Comparison of ENCODE assay signal across 27 cellular contexts in genomic region chr3:173038484-173038871, GRCh38.
"Had no signal": no experiment of that assay in that cellular context is flagged by ENCODE, and none has a peak within 500 bp of the region (broad histone marks: within the 10 kb centered on the region; RNA-seq: fewer than 3 reads in every experiment).

No MANE protein-coding gene starts in this region.

- H3K9me3 ChIP-seq: Peyer's patch had no signal

- H3K27me3 ChIP-seq: Peyer's patch had no signal

- H3K4me1 Mint-ChIP-seq: activated CD4-positive, alpha-beta memory T cell treated with anti-CD3 and anti-CD28 coated beads, Interleukin-2, amount 10 ng/mL, durations not matched to agents 7 days and 5 days; activated CD8-positive, alpha-beta memory T cell treated with anti-CD3 and anti-CD28 coated beads, Interleukin-2, amount 10 ng/mL, durations not matched to agents 7 days and 5 days; activated naive CD4-positive, alpha-beta T cell treated with anti-CD3 and anti-CD28 coated beads, Interleukin-2, amount 10 ng/mL, durations not matched to agents 7 days and 5 days; activated naive CD8-positive, alpha-beta T cell treated with anti-CD3 and anti-CD28 coated beads, Interleukin-2, amount 50 U/mL, for 24 hours; brain had no signal

- H3K27ac Mint-ChIP-seq: activated CD4-positive, alpha-beta memory T cell treated with anti-CD3 and anti-CD28 coated beads, Interleukin-2, amount 10 ng/mL, durations not matched to agents 7 days and 5 days; activated CD8-positive, alpha-beta memory T cell treated with anti-CD3 and anti-CD28 coated beads, Interleukin-2, amount 10 ng/mL, durations not matched to agents 7 days and 5 days; activated naive CD4-positive, alpha-beta T cell treated with anti-CD3 and anti-CD28 coated beads, Interleukin-2, amount 10 ng/mL, durations not matched to agents 7 days and 5 days; activated naive CD8-positive, alpha-beta T cell; activated naive CD8-positive, alpha-beta T cell treated with anti-CD3 and anti-CD28 coated beads, Interleukin-2, amount 50 U/mL, for 24 hours; brain had no signal

- H3K4me3 ChIP-seq: Peyer's patch had no signal

- H3K36me3 ChIP-seq: Peyer's patch, WERI-Rb-1 had no signal

- H3K27me3 Mint-ChIP-seq: activated CD4-positive, alpha-beta memory T cell treated with anti-CD3 and anti-CD28 coated beads, Interleukin-2, amount 10 ng/mL, durations not matched to agents 7 days and 5 days; activated CD8-positive, alpha-beta memory T cell treated with anti-CD3 and anti-CD28 coated beads, Interleukin-2, amount 10 ng/mL, durations not matched to agents 7 days and 5 days; activated naive CD4-positive, alpha-beta T cell treated with anti-CD3 and anti-CD28 coated beads, Interleukin-2, amount 10 ng/mL, durations not matched to agents 7 days and 5 days; activated naive CD8-positive, alpha-beta T cell; activated naive CD8-positive, alpha-beta T cell treated with anti-CD3 and anti-CD28 coated beads, Interleukin-2, amount 50 U/mL, for 24 hours; brain had no signal

- H3K4me1 ChIP-seq: Peyer's patch had no signal

- DNase-seq: activated CD4-positive, alpha-beta memory T cell treated with anti-CD3 and anti-CD28 coated beads, Interleukin-2, amount 10 ng/mL, durations not matched to agents 7 days and 5 days; activated CD4-positive, alpha-beta T cell treated with anti-CD3 and anti-CD28 coated beads for 1 hour; activated CD4-positive, alpha-beta T cell treated with anti-CD3 and anti-CD28 coated beads for 48 hours; activated CD4-positive, CD25-positive, alpha-beta regulatory T cell; activated CD8-positive, alpha-beta memory T cell treated with anti-CD3 and anti-CD28 coated beads for 24 hours; activated CD8-positive, alpha-beta memory T cell treated with anti-CD3 and anti-CD28 coated beads, Interleukin-2, amount 10 ng/mL, durations not matched to agents 7 days and 5 days; activated CD8-positive, alpha-beta memory T cell treated with anti-CD3 and anti-CD28 coated beads, Interleukin-2, amount 50 U/mL, for 48 hours; activated effector memory CD4-positive, alpha-beta T cell treated with Interleukin-2 at 50 U/mL for 16 hours; activated naive CD4-positive, alpha-beta T cell treated with anti-CD3 and anti-CD28 coated beads, Interleukin-2, amount 10 ng/mL, durations not matched to agents 7 days and 5 days; activated naive CD8-positive, alpha-beta T cell treated with anti-CD3 and anti-CD28 coated beads, Interleukin-2, amount 50 U/mL, for 24 hours; activated T-cell treated with anti-CD3 and anti-CD28 coated beads, Interleukin-2, amount 50 U/mL, for 48 hours; anterior cingulate cortex; central memory CD4-positive, alpha-beta T cell; NCI-H1105; NCI-H1417 treated with DMSO at 0.1 percent for 48 hours; NCI-H187 treated with DMSO at 0.1 percent for 48 hours; NCI-H2081 treated with DMSO at 0.1 percent for 48 hours; NCI-H345; NCI-H524 treated with DMSO at 0.1 percent for 48 hours; Peyer's patch; RPMI8226; SW 1271; T-helper 1 cell; T1000; WERI-Rb-1 had no signal

- H3K9me3 Mint-ChIP-seq: activated CD4-positive, alpha-beta memory T cell treated with anti-CD3 and anti-CD28 coated beads, Interleukin-2, amount 10 ng/mL, durations not matched to agents 7 days and 5 days; activated naive CD4-positive, alpha-beta T cell treated with anti-CD3 and anti-CD28 coated beads, Interleukin-2, amount 10 ng/mL, durations not matched to agents 7 days and 5 days; activated naive CD8-positive, alpha-beta T cell treated with anti-CD3 and anti-CD28 coated beads, Interleukin-2, amount 50 U/mL, for 24 hours; brain had no signal

- H3K27ac ChIP-seq: Peyer's patch, WERI-Rb-1 had no signal

- ATAC-seq: activated CD8-positive, alpha-beta memory T cell treated with anti-CD3 and anti-CD28 coated beads, Interleukin-2, amount 10 ng/mL, durations not matched to agents 7 days and 5 days; activated naive CD8-positive, alpha-beta T cell treated with anti-CD3 and anti-CD28 coated beads, Interleukin-2, amount 50 U/mL, for 24 hours had no signal

- H3K4me3 Mint-ChIP-seq: activated CD4-positive, alpha-beta memory T cell treated with anti-CD3 and anti-CD28 coated beads, Interleukin-2, amount 10 ng/mL, durations not matched to agents 7 days and 5 days; activated CD8-positive, alpha-beta memory T cell treated with anti-CD3 and anti-CD28 coated beads, Interleukin-2, amount 10 ng/mL, durations not matched to agents 7 days and 5 days; activated naive CD4-positive, alpha-beta T cell treated with anti-CD3 and anti-CD28 coated beads, Interleukin-2, amount 10 ng/mL, durations not matched to agents 7 days and 5 days; activated naive CD8-positive, alpha-beta T cell; activated naive CD8-positive, alpha-beta T cell treated with anti-CD3 and anti-CD28 coated beads, Interleukin-2, amount 50 U/mL, for 24 hours; brain had no signal

- H3K36me3 Mint-ChIP-seq: activated CD8-positive, alpha-beta memory T cell treated with anti-CD3 and anti-CD28 coated beads, Interleukin-2, amount 10 ng/mL, durations not matched to agents 7 days and 5 days; activated naive CD4-positive, alpha-beta T cell treated with anti-CD3 and anti-CD28 coated beads, Interleukin-2, amount 10 ng/mL, durations not matched to agents 7 days and 5 days; activated naive CD8-positive, alpha-beta T cell; brain had no signal
